8 cellular contexts compared by ENCODE assay signal in the genomic region with DNA sequence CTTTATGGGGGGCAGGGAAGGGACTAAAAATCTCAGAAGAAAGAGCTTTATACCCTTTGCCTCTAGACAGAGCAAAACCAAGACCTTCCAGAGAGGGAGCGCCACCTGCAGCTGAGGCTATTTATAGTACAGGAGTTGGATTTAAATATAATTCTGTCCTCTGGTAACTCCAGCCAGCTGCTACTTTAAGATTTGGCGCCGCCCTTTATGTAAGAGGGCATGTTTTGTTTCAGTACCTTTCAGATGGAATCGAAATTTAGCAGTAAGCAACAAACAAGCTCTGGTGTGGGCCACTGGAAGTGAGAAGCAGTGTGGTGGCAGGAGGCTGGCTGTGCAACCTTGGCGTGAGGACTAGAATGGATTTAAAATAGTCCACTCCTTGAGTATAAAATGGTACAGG. TPM values are rescaled to one million over a fixed set of nuclear protein-coding genes. Genes with fewer than 3 reads are reported as not detected.
A peak's percentile ranks its signal among the peaks of the same experiment; 100 is the strongest.
DNase-seq lines count a peak whose midpoint lies in the region; ATAC-seq and TF ChIP-seq lines count a peak whose summit lies in the region.

No MANE protein-coding gene starts in this region.

- H3K79me2 ChIP-seq in Loucy (ENCODE audit: insufficient read depth, low read length) = no peaks in the 10 kb centered on the region

- no peak overlapping the region for H3K4me3 Mint-ChIP-seq in WTC11

- no peak overlapping the region for H3K9ac ChIP-seq in Loucy (ENCODE audit: low read depth, low read length, poor library complexity, severe bottlenecking)
- no peak overlapping the region for H3K9ac ChIP-seq in stomach smooth muscle (ENCODE audit: low read length in 2 of 2)

- peak overlapping the region; percentile 27; the same call in 1 of the 2 replicates for H3K27ac Mint-ChIP-seq in WTC11

- H3K9me2 ChIP-seq in Loucy (replicated peaks; ENCODE audit: low read depth, low read length) = no peaks in the 10 kb centered on the region

- H3K4me3 ChIP-seq in Loucy (ENCODE audit: low read length, poor library complexity, severe bottlenecking) (no peak overlapping the region), cardiac muscle cell (no peak overlapping the region), stomach smooth muscle (ENCODE audit: low read length in 2 of 2) (peak overlapping the region; percentile 29 to 36)

- peaks cover 9% of the 10 kb centered on the region for H3K4me1 Mint-ChIP-seq in WTC11

- H3K4me1 ChIP-seq in Loucy (ENCODE audit: insufficient read depth, low read length, poor library complexity, severe bottlenecking) (peaks cover 3% of the 10 kb centered on the region), cardiac muscle cell (ENCODE audit: low read depth) (peaks cover 5% of the 10 kb centered on the region), stomach smooth muscle (ENCODE audit: control insufficient read depth, insufficient read depth, low read length) (no peaks in the 10 kb centered on the region)

- ATAC-seq in WTC11 = peak; percentile 92
- no peak for ATAC-seq in GM21390 (IDR thresholded peaks at IDR 0.05; ENCODE audit: unreplicated experiment)
- ATAC-seq in HG03097 (IDR thresholded peaks at IDR 0.05; ENCODE audit: low FRiP score, unreplicated experiment) = no peak

- H2AFZ ChIP-seq in Loucy (ENCODE audit: low read length) = peak overlapping the region; percentile 21

- TF ChIP-seq CTCF in Loucy (conservative IDR thresholded peaks at IDR 0.05; ENCODE audit: low read length) (peak; percentile 84), WTC11 (IDR thresholded peaks at IDR 0.05) (0 out of 2 replicates have a peak, but pooled peaks have one; percentile 19), cardiac muscle cell (IDR thresholded peaks at IDR 0.05; ENCODE audit: low read depth, low read length) (peak; percentile 54)

- POLR2A ChIA-PET in WTC11 (lab: Charles Lee) = no interaction called here

- no peaks in the 10 kb centered on the region for H3K27me3 ChIP-seq in Loucy (ENCODE audit: insufficient read depth, low read length, poor library complexity, severe bottlenecking)
- peaks cover 22% of the 10 kb centered on the region for H3K27me3 ChIP-seq in cardiac muscle cell
- H3K27me3 ChIP-seq in stomach smooth muscle (ENCODE audit: control insufficient read depth in 1 of 2, insufficient read depth in 2 of 2, low read length in 2 of 2) = peaks cover 8 to 10% of the 10 kb centered on the region in 2 donors

- no peaks in the 10 kb centered on the region for H4K20me1 ChIP-seq in Loucy (ENCODE audit: insufficient read depth, low read length, poor library complexity, severe bottlenecking)

- no peaks in the 10 kb centered on the region for H3K36me3 Mint-ChIP-seq in WTC11

- CTCF ChIA-PET in WTC11 (lab: Charles Lee) = interaction anchor here (0.5 to 1.9 kb wide), 32 partner anchors 8 to 349 kb away, joined by 3 to 18 read pairs (median 4); partner anchors contain the start of genes ALOX15B, CNTROB, KCNAB3 and NAA38

- H3K36me3 ChIP-seq in Loucy (ENCODE audit: insufficient read depth, low read length) = no peaks in the 10 kb centered on the region
- no peaks in the 10 kb centered on the region for H3K36me3 ChIP-seq in cardiac muscle cell
- no peaks in the 10 kb centered on the region for H3K36me3 ChIP-seq in stomach smooth muscle (ENCODE audit: control insufficient read depth in 2 of 2, insufficient read depth in 2 of 2, low read length in 2 of 2)

- peak; percentile 51 for DNase-seq in DMS 273 treated with DMSO at 0.1 percent for 48 hours (lab: John Stamatoyannopoulos, UW)
- DNase-seq in WTC11 (ENCODE audit: low spot score) = peak; percentile 69
- peak; percentile 60 to 83 for DNase-seq in cardiac muscle cell (ENCODE audit: low read depth in 1 of 2, low spot score in 1 of 2)
- no peak for DNase-seq in OCI-M2 (lab: John Stamatoyannopoulos, UW; ENCODE audit: unreplicated experiment)

- peak overlapping the region; percentile 63 for H3K27ac ChIP-seq in cardiac muscle cell
- no peak overlapping the region for H3K27ac ChIP-seq in stomach smooth muscle (ENCODE audit: low read length)

- H3K9me3 Mint-ChIP-seq in WTC11 = no peaks in the 10 kb centered on the region

- H3K4me2 ChIP-seq in Loucy (ENCODE audit: low read depth, low read length, poor library complexity, severe bottlenecking) = peak overlapping the region; percentile 16

- H3K9me3 ChIP-seq in Loucy (ENCODE audit: insufficient read depth, low read depth, low read length) (no peaks in the 10 kb centered on the region), cardiac muscle cell (ENCODE audit: low read depth) (no peaks in the 10 kb centered on the region), stomach smooth muscle (ENCODE audit: control insufficient read depth in 2 of 2, low read length in 2 of 2) (no peaks in the 10 kb centered on the region)

- H3F3A ChIP-seq in Loucy (ENCODE audit: low read depth) = no peaks in the 10 kb centered on the region

- H3K27me3 Mint-ChIP-seq in WTC11 (ENCODE audit: low read depth) = peaks cover 26% of the 10 kb centered on the region

TF ChIP-seq in WTC11, 78 proteins besides CTCF, POLR2A, EP300 and RAD21 (continues in another document):
- TF ChIP-seq, protein P1, sequence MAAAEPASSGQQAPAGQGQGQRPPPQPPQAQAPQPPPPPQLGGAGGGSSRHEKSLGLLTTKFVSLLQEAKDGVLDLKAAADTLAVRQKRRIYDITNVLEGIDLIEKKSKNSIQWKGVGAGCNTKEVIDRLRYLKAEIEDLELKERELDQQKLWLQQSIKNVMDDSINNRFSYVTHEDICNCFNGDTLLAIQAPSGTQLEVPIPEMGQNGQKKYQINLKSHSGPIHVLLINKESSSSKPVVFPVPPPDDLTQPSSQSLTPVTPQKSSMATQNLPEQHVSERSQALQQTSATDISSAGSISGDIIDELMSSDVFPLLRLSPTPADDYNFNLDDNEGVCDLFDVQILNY (CRISPR knock-in tag; IDR thresholded peaks at IDR 0.05) = no peak
- TF ChIP-seq TCF7 (CRISPR knock-in tag; IDR thresholded peaks at IDR 0.05; ENCODE audit: low read depth) (no peak), ZBTB43 (CRISPR knock-in tag; IDR thresholded peaks at IDR 0.05) (no peak), ATF2 (CRISPR knock-in tag; IDR thresholded peaks at IDR 0.05; ENCODE audit: borderline replicate concordance, low read depth) (no peak), SP1 (CRISPR knock-in tag; conservative IDR thresholded peaks at IDR 0.05) (no peak), CBFB (CRISPR knock-in tag; IDR thresholded peaks at IDR 0.05; ENCODE audit: low read depth) (no peak), MXD4 (CRISPR knock-in tag; IDR thresholded peaks at IDR 0.05; ENCODE audit: borderline replicate concordance) (no peak)
- TF ChIP-seq, protein P2, sequence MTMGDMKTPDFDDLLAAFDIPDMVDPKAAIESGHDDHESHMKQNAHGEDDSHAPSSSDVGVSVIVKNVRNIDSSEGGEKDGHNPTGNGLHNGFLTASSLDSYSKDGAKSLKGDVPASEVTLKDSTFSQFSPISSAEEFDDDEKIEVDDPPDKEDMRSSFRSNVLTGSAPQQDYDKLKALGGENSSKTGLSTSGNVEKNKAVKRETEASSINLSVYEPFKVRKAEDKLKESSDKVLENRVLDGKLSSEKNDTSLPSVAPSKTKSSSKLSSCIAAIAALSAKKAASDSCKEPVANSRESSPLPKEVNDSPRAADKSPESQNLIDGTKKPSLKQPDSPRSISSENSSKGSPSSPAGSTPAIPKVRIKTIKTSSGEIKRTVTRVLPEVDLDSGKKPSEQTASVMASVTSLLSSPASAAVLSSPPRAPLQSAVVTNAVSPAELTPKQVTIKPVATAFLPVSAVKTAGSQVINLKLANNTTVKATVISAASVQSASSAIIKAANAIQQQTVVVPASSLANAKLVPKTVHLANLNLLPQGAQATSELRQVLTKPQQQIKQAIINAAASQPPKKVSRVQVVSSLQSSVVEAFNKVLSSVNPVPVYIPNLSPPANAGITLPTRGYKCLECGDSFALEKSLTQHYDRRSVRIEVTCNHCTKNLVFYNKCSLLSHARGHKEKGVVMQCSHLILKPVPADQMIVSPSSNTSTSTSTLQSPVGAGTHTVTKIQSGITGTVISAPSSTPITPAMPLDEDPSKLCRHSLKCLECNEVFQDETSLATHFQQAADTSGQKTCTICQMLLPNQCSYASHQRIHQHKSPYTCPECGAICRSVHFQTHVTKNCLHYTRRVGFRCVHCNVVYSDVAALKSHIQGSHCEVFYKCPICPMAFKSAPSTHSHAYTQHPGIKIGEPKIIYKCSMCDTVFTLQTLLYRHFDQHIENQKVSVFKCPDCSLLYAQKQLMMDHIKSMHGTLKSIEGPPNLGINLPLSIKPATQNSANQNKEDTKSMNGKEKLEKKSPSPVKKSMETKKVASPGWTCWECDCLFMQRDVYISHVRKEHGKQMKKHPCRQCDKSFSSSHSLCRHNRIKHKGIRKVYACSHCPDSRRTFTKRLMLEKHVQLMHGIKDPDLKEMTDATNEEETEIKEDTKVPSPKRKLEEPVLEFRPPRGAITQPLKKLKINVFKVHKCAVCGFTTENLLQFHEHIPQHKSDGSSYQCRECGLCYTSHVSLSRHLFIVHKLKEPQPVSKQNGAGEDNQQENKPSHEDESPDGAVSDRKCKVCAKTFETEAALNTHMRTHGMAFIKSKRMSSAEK (CRISPR knock-in tag; IDR thresholded peaks at IDR 0.05; ENCODE audit: borderline replicate concordance) = no peak

RNA-seq across cellular contexts. Expression of gene GUCY2D, which starts 5.2 kb away (rescaled TPM):
- total RNA-seq in WTC11 (2021) (0.87 to 1.9 TPM (median 1.1 TPM) in 3 replicates), cardiac muscle cell (1.1 TPM in 1 of 2 replicates, not detected in the other)
- polyA plus RNA-seq in cardiac muscle cell = 0.54 and 3.7 TPM in 2 replicates

RNA-seq across cellular contexts. Expression of gene ALOX15B, which starts 41.7 kb away (rescaled TPM):
- total RNA-seq in WTC11 (2021) = 0.22 to 0.87 TPM (median 0.73 TPM) in 3 replicates
- total RNA-seq in cardiac muscle cell = 0.18 and 0.33 TPM in 2 replicates
- polyA plus RNA-seq in cardiac muscle cell = 0.12 TPM in 1 of 2 replicates, not detected in the other

Comparison
In these comparisons a context has a peak if more than half of its experiments do, and no peak if none do; other contexts are left out.
1. H3K4me3 ChIP-seq: peak in stomach smooth muscle (2 of 2); none in Loucy (single experiment) and cardiac muscle cell (single experiment).
2. CTCF ChIP-seq: peak in every context shown above with its lines; median percentile 84 in Loucy; 54 in cardiac muscle cell; 19 in WTC11.